3 cellular contexts compared by ENCODE assay signal in the genomic region with DNA sequence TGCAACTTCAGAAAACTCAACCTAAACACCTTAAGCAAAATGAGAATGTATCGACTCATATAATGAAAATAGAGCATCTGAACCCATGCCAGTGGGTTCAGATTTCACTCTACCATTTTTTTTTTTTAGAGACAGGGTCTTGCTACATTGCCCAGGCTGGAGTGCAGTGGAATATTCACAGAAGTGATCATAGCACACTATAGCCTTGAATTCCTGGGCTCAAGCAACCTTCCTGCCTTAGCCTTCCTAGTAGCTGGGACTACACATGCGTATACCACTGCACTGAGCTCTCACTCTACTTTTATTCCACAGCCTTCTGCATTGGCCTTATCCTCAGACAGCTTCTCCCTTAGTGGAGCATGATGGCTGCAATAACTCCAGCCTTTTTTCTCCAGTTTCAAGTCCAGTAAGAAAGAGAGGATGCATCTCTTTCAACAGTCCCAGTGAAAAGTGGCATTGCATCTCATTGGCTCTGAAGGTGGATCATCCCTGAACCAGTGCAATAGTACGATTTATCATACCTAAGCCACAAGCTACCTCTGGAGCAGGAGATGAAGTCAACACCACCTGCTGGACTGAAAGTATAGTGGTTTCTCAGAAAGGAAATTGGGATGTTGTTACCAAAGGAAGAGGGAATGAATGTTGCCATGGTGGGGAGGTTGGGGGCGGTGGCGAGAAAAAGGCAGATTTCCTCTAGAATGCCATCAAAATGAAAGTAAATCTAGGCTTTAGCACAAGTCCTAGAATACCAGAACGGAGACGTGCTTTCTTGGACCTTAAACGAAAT.
TF ChIP-seq lines count a peak whose summit lies in the region.

No MANE protein-coding gene starts in this region.

TF ChIP-seq in HCT116, 20 proteins besides CTCF, POLR2A, EP300 and RAD21 (continues in another document):
- TF ChIP-seq SP1 (IDR thresholded peaks at IDR 0.05; ENCODE audit: low read depth): no peak
- TF ChIP-seq CEBPB (IDR thresholded peaks at IDR 0.05; ENCODE audit: low read depth): no peak
- TF ChIP-seq, protein P1, sequence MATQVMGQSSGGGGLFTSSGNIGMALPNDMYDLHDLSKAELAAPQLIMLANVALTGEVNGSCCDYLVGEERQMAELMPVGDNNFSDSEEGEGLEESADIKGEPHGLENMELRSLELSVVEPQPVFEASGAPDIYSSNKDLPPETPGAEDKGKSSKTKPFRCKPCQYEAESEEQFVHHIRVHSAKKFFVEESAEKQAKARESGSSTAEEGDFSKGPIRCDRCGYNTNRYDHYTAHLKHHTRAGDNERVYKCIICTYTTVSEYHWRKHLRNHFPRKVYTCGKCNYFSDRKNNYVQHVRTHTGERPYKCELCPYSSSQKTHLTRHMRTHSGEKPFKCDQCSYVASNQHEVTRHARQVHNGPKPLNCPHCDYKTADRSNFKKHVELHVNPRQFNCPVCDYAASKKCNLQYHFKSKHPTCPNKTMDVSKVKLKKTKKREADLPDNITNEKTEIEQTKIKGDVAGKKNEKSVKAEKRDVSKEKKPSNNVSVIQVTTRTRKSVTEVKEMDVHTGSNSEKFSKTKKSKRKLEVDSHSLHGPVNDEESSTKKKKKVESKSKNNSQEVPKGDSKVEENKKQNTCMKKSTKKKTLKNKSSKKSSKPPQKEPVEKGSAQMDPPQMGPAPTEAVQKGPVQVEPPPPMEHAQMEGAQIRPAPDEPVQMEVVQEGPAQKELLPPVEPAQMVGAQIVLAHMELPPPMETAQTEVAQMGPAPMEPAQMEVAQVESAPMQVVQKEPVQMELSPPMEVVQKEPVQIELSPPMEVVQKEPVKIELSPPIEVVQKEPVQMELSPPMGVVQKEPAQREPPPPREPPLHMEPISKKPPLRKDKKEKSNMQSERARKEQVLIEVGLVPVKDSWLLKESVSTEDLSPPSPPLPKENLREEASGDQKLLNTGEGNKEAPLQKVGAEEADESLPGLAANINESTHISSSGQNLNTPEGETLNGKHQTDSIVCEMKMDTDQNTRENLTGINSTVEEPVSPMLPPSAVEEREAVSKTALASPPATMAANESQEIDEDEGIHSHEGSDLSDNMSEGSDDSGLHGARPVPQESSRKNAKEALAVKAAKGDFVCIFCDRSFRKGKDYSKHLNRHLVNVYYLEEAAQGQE (IDR thresholded peaks at IDR 0.05; ENCODE audit: low read depth): no peak
- TF ChIP-seq, protein P2, sequence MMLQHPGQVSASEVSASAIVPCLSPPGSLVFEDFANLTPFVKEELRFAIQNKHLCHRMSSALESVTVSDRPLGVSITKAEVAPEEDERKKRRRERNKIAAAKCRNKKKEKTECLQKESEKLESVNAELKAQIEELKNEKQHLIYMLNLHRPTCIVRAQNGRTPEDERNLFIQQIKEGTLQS (IDR thresholded peaks at IDR 0.05): no peak
- no peak for TF ChIP-seq SIN3A (IDR thresholded peaks at IDR 0.05; ENCODE audit: low read depth)
- TF ChIP-seq SRF (IDR thresholded peaks at IDR 0.05; ENCODE audit: low read depth): no peak
- no peak for TF ChIP-seq ZNF274 (IDR thresholded peaks at IDR 0.05; ENCODE audit: low read depth, low read length)
- no peak for TF ChIP-seq EGR1 (IDR thresholded peaks at IDR 0.05; ENCODE audit: low read depth)
- TF ChIP-seq TCF7L2 (IDR thresholded peaks at IDR 0.05; ENCODE audit: borderline replicate concordance, extremely low read depth, insufficient read depth, insufficient read length): no peak
- no peak for TF ChIP-seq EZH2 (IDR thresholded peaks at IDR 0.05)
- no peak for TF ChIP-seq CBX3 (IDR thresholded peaks at IDR 0.05; ENCODE audit: low read depth)
- TF ChIP-seq ELF1 (IDR thresholded peaks at IDR 0.05; ENCODE audit: borderline replicate concordance, low read depth): no peak
- TF ChIP-seq, protein P3, sequence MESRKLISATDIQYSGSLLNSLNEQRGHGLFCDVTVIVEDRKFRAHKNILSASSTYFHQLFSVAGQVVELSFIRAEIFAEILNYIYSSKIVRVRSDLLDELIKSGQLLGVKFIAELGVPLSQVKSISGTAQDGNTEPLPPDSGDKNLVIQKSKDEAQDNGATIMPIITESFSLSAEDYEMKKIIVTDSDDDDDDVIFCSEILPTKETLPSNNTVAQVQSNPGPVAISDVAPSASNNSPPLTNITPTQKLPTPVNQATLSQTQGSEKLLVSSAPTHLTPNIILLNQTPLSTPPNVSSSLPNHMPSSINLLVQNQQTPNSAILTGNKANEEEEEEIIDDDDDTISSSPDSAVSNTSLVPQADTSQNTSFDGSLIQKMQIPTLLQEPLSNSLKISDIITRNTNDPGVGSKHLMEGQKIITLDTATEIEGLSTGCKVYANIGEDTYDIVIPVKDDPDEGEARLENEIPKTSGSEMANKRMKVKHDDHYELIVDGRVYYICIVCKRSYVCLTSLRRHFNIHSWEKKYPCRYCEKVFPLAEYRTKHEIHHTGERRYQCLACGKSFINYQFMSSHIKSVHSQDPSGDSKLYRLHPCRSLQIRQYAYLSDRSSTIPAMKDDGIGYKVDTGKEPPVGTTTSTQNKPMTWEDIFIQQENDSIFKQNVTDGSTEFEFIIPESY (IDR thresholded peaks at IDR 0.05; ENCODE audit: extremely low read depth, insufficient replicate concordance, low read length): no peak
- TF ChIP-seq POLR2AphosphoS5 (IDR thresholded peaks at IDR 0.05; ENCODE audit: low read depth, low read length): no peak

TF ChIP-seq in K562, 482 proteins besides CTCF, POLR2A, EP300 and RAD21:
- TF ChIP-seq, protein P4, sequence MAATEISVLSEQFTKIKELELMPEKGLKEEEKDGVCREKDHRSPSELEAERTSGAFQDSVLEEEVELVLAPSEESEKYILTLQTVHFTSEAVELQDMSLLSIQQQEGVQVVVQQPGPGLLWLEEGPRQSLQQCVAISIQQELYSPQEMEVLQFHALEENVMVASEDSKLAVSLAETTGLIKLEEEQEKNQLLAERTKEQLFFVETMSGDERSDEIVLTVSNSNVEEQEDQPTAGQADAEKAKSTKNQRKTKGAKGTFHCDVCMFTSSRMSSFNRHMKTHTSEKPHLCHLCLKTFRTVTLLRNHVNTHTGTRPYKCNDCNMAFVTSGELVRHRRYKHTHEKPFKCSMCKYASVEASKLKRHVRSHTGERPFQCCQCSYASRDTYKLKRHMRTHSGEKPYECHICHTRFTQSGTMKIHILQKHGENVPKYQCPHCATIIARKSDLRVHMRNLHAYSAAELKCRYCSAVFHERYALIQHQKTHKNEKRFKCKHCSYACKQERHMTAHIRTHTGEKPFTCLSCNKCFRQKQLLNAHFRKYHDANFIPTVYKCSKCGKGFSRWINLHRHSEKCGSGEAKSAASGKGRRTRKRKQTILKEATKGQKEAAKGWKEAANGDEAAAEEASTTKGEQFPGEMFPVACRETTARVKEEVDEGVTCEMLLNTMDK (IDR thresholded peaks at IDR 0.05; ENCODE audit: borderline replicate concordance, insufficient read depth, low read depth, low read length, poor library complexity, severe bottlenecking): peak; percentile 42
- TF ChIP-seq BRCA1 (IDR thresholded peaks at IDR 0.05) (no peak), BRCA1 (CRISPR knock-in tag; IDR thresholded peaks at IDR 0.05) (no peak)

TF ChIP-seq in liver, 16 proteins besides CTCF, POLR2A, EP300 and RAD21:
- TF ChIP-seq, protein P1 (IDR thresholded peaks at IDR 0.05): no peak
- TF ChIP-seq NR2F2 (IDR thresholded peaks at IDR 0.05) (no peak), JUND (IDR thresholded peaks at IDR 0.05) (no peak), HNF4G (IDR thresholded peaks at IDR 0.05) (no peak), RXRA (IDR thresholded peaks at IDR 0.05) (no peak), SP1 (IDR thresholded peaks at IDR 0.05) (no peak), FOXA1 (IDR thresholded peaks at IDR 0.05) (no peak), EGR1 (IDR thresholded peaks at IDR 0.05; ENCODE audit: low read depth in 2 of 2) (no peak), FOXA2 (IDR thresholded peaks at IDR 0.05) (no peak)
- TF ChIP-seq, protein P5, sequence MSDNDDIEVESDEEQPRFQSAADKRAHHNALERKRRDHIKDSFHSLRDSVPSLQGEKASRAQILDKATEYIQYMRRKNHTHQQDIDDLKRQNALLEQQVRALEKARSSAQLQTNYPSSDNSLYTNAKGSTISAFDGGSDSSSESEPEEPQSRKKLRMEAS (IDR thresholded peaks at IDR 0.05): no peak
TF ChIP-seq in liver: peak in this region for 0.
